Comparison of ENCODE assay signal across 8 cellular contexts in genomic region chr3:172751188-172751571, GRCh38. TPM values are rescaled to one million over a fixed set of nuclear protein-coding genes. Genes with fewer than 3 reads are reported as not detected.
DNase-seq lines count a peak whose midpoint lies in the region; ATAC-seq and TF ChIP-seq lines count a peak whose summit lies in the region.

No MANE protein-coding gene starts in this region.

- H3K36me3 Mint-ChIP-seq in T-helper 1 cell treated with Interleukin-12 subunit alpha and Interleukin-12 subunit beta and Interleukin-4 antibody, amounts not matched to agents 30 μg/mL and 1 μg/mL, for 36 hours (ENCODE audit: low read depth), result peaks cover 22% of the 10 kb centered on the region
- peaks cover 34% of the 10 kb centered on the region for H3K36me3 Mint-ChIP-seq in nephron progenitor cell (ENCODE audit: low read depth)

- TF ChIP-seq CTCF in BJ (IDR thresholded peaks at IDR 0.05; ENCODE audit: insufficient read depth, low read depth, low read length), result no peak
- TF ChIP-seq CTCF in esophagus squamous epithelium (IDR thresholded peaks at IDR 0.05), result no peak
- no peak for TF ChIP-seq CTCF in nephron progenitor cell (IDR thresholded peaks at IDR 0.05)

- H3K4me1 Mint-ChIP-seq in T-helper 1 cell treated with Interleukin-12 subunit alpha and Interleukin-12 subunit beta and Interleukin-4 antibody, amounts not matched to agents 30 μg/mL and 1 μg/mL, for 36 hours (ENCODE audit: low read depth), result peaks cover 35% of the 10 kb centered on the region
- peaks cover 31% of the 10 kb centered on the region for H3K4me1 Mint-ChIP-seq in nephron progenitor cell

- H3K36me3 ChIP-seq in BJ (ENCODE audit: control insufficient read depth, insufficient read depth, low read length) (no peaks in the 10 kb centered on the region), esophagus squamous epithelium (peaks cover 0 to 9% (median 0%) of the 10 kb centered on the region in 3 donors)

- peak overlapping the region; percentile 99 for H3K27ac Mint-ChIP-seq in T-helper 1 cell treated with Interleukin-12 subunit alpha and Interleukin-12 subunit beta and Interleukin-4 antibody, amounts not matched to agents 30 μg/mL and 1 μg/mL, for 36 hours
- peak overlapping the region; percentile 86 for H3K27ac Mint-ChIP-seq in nephron progenitor cell

- no peaks in the 10 kb centered on the region for H3K9me3 ChIP-seq in esophagus squamous epithelium

- no peaks in the 10 kb centered on the region for H3K9me3 Mint-ChIP-seq in T-helper 1 cell treated with Interleukin-12 subunit alpha and Interleukin-12 subunit beta and Interleukin-4 antibody, amounts not matched to agents 30 μg/mL and 1 μg/mL, for 36 hours
- H3K9me3 Mint-ChIP-seq in nephron progenitor cell, result no peaks in the 10 kb centered on the region

- no peaks in the 10 kb centered on the region for H3K27me3 ChIP-seq in BJ (ENCODE audit: control insufficient read depth, insufficient read depth, low read length)
- H3K27me3 ChIP-seq in esophagus squamous epithelium, result no peaks in the 10 kb centered on the region

- POLR2A ChIA-PET in BJ (lab: Charles Lee), result no interaction called here

- peak; percentile 14 for ATAC-seq in GM18498 (IDR thresholded peaks at IDR 0.05; ENCODE audit: unreplicated experiment)
- peak; percentile 24 for ATAC-seq in HG03460 (IDR thresholded peaks at IDR 0.05; ENCODE audit: unreplicated experiment)

- no peak for TF ChIP-seq POLR2A in esophagus squamous epithelium (IDR thresholded peaks at IDR 0.05)

- CTCF ChIA-PET in BJ (lab: Yijun Ruan, JAX), result interaction anchor here (0.8 to 4.0 kb wide), 8 partner anchors 10 to 81 kb away, joined by 3 to 26 read pairs (median 4); partner anchors contain the start of gene NCEH1

- peaks cover 7 to 30% (median 14%) of the 10 kb centered on the region in 3 donors for H3K4me1 ChIP-seq in esophagus squamous epithelium

- 0 to 3% methylated on average over 13 of the region's 13 CpGs for WGBS in esophagus squamous epithelium, 2 donors

- H3K27ac ChIP-seq in esophagus squamous epithelium, result peak overlapping the region; percentile 71 to 91 (median 83)

- intact Hi-C loops in esophagus squamous epithelium (cut with DNase I), result no loop called here

- peaks cover 3% of the 10 kb centered on the region for H3K27me3 Mint-ChIP-seq in T-helper 1 cell treated with Interleukin-12 subunit alpha and Interleukin-12 subunit beta and Interleukin-4 antibody, amounts not matched to agents 30 μg/mL and 1 μg/mL, for 36 hours (ENCODE audit: low read depth)
- peaks cover 2% of the 10 kb centered on the region for H3K27me3 Mint-ChIP-seq in nephron progenitor cell (ENCODE audit: low read depth, poor library complexity)

- H3K4me3 Mint-ChIP-seq in T-helper 1 cell treated with Interleukin-12 subunit alpha and Interleukin-12 subunit beta and Interleukin-4 antibody, amounts not matched to agents 30 μg/mL and 1 μg/mL, for 36 hours, result peak overlapping the region; percentile 99
- H3K4me3 Mint-ChIP-seq in nephron progenitor cell, result peak overlapping the region; percentile 97

- no peak for DNase-seq in BJ (ENCODE audit: low read depth)
- no peak for DNase-seq in esophagus squamous epithelium (lab: John Stamatoyannopoulos, UW)
- no peak for DNase-seq in nephron progenitor cell
- DNase-seq in midbrain (lab: John Stamatoyannopoulos, UW), result no peak
- no peak for DNase-seq in NCI-H1436 treated with DMSO at 0.1 percent for 48 hours (lab: John Stamatoyannopoulos, UW)

- H3K4me3 ChIP-seq in BJ (ENCODE audit: low read depth, low read length) (peak overlapping the region; percentile 78), esophagus squamous epithelium (peak overlapping the region; percentile 78 to 96 (median 84))

RNA-seq across cellular contexts. Expression of gene ECT2, which starts 0.7 kb away (rescaled TPM):
- polyA plus RNA-seq in BJ (2011; rRNA removed), result 15.3 and 30.9 TPM in 2 replicates
- polyA minus RNA-seq in BJ (2011; rRNA and poly(A)+ RNA removed), result 16.1 and 19.8 TPM in 2 replicates
- total RNA-seq in esophagus squamous epithelium, result 10 to 100 TPM in 3 of 4 donors, 1 to 10 TPM in 1; 7.7 to 30.5 (median 17.7) TPM

RNA-seq across cellular contexts. Expression of gene NCEH1, which starts 40.3 kb away (rescaled TPM):
- 14.8 and 17.8 TPM in 2 replicates for polyA plus RNA-seq in BJ (2011; rRNA removed)
- polyA minus RNA-seq in BJ (2011; rRNA and poly(A)+ RNA removed), result 15.3 and 19.2 TPM in 2 replicates
- total RNA-seq in esophagus squamous epithelium, result 1 to 10 TPM; 2.2 to 9.1 (median 5.0) TPM
